ENCODE assay signal across 8 cellular contexts in genomic region chr17:63696381-63696961, GRCh38. TPM values are rescaled to one million over a fixed set of nuclear protein-coding genes. Genes with fewer than 3 reads are reported as not detected.
DNase-seq lines count a peak whose midpoint lies in the region; ATAC-seq, FAIRE-seq and TF ChIP-seq lines count a peak whose summit lies in the region.

No MANE protein-coding gene starts in this region.

- H3K18ac ChIP-seq in mesendoderm (ENCODE audit: low read length), result no peak overlapping the region

- no peak overlapping the region for H3K23ac ChIP-seq in mesendoderm (ENCODE audit: low read length)

- H3K56ac ChIP-seq in mesendoderm (ENCODE audit: low read length), result peak overlapping the region; percentile 49

- peak; percentile 95 for FAIRE-seq in GM12891 (lab: Jason Lieb, UNC)

- H3K79me1 ChIP-seq in mesendoderm (ENCODE audit: low read length), result peaks cover 15% of the 10 kb centered on the region

- WGBS in mesendoderm (ENCODE audit: extremely low coverage, insufficient coverage, low lambda C conversion rate), result no CpG with 5 or more reads among the region's 9 CpGs

- peak; percentile 12 for TF ChIP-seq CTCF in MCF 10A (IDR thresholded peaks at IDR 0.05; ENCODE audit: unreplicated experiment)

- intact Hi-C loops in MCF 10A (cut with micrococcal nuclease), result no loop called here

- POLR2A ChIA-PET in MCF 10A (lab: Yijun Ruan, JAX), result interaction anchor here (0.6 kb wide), 1 partner anchor 100 kb away, joined by 3 read pairs; no protein-coding TSS in a partner anchor

- CTCF ChIA-PET in MCF 10A (lab: Yijun Ruan, JAX), result interaction anchor here (1.0 kb wide), 1 partner anchor 25 kb away, joined by 3 read pairs; no protein-coding TSS in a partner anchor

- H3K4ac ChIP-seq in mesendoderm (ENCODE audit: low read depth, low read length), result no peak overlapping the region

- H4K5ac ChIP-seq in mesendoderm (ENCODE audit: low read length), result no peak overlapping the region

- H2AK5ac ChIP-seq in mesendoderm (ENCODE audit: low read length), result no peak overlapping the region

- no peak overlapping the region for H2BK15ac ChIP-seq in mesendoderm (replicated peaks; ENCODE audit: low read depth)

- H3K9me3 Mint-ChIP-seq in MCF 10A (ENCODE audit: unreplicated experiment), result no peaks in the 10 kb centered on the region

- peaks cover 10% of the 10 kb centered on the region for H3K36me3 ChIP-seq in mesendoderm (ENCODE audit: control insufficient read depth, insufficient read depth, low read length)

- H3K4me3 Mint-ChIP-seq in MCF 10A (ENCODE audit: unreplicated experiment), result no peak overlapping the region

- no peak overlapping the region for H2BK5ac ChIP-seq in mesendoderm (ENCODE audit: low read length)

- DNase-seq in AG08396 (ENCODE audit: low spot score), result peak; percentile 61
- no peak for DNase-seq in GM12891 (ENCODE audit: insufficient read length, low spot score)
- peak; percentile 36 for DNase-seq in RKO (ENCODE audit: low spot score)
- DNase-seq in MCF 10A (ENCODE audit: unreplicated experiment), result peak; percentile 31
- peak; percentile 94 for DNase-seq in mesendoderm
- DNase-seq in NK-92 (lab: John Stamatoyannopoulos, UW; ENCODE audit: unreplicated experiment), result no peak
- no peak for DNase-seq in amniotic stem cell (lab: John Stamatoyannopoulos, UW)

- no peak overlapping the region for H3K4me2 ChIP-seq in mesendoderm (ENCODE audit: low read length)

- no peak overlapping the region for H4K8ac ChIP-seq in mesendoderm (ENCODE audit: low read depth, low read length)

- BruUV-seq in MCF 10A (replicated peaks; lab: Mats Ljungman, UMichigan), result no TSS peak

- no peaks in the 10 kb centered on the region for H3K27me3 Mint-ChIP-seq in MCF 10A (ENCODE audit: insufficient read depth, unreplicated experiment)

- peaks cover 13% of the 10 kb centered on the region for H3K79me2 ChIP-seq in mesendoderm (ENCODE audit: control insufficient read depth, insufficient read depth, low read length)

- no peak for ATAC-seq in GM21619 (IDR thresholded peaks at IDR 0.05; ENCODE audit: unreplicated experiment)

- no peaks in the 10 kb centered on the region for H3K4me1 Mint-ChIP-seq in MCF 10A (ENCODE audit: insufficient read depth, unreplicated experiment)

- H3K27ac Mint-ChIP-seq in MCF 10A (ENCODE audit: low read depth, unreplicated experiment), result no peak overlapping the region

- H3K4me3 ChIP-seq in mesendoderm (ENCODE audit: low read length), result no peak overlapping the region

- H3K27ac ChIP-seq in mesendoderm (ENCODE audit: low read depth, low read length), result no peak overlapping the region

- H3K27me3 ChIP-seq in mesendoderm (ENCODE audit: insufficient read depth, low read length, poor library complexity), result no peaks in the 10 kb centered on the region

- H3K4me1 ChIP-seq in mesendoderm (ENCODE audit: control insufficient read depth, low read depth, low read length), result peaks cover 10% of the 10 kb centered on the region

- no peak; the same call in 1 of the 2 replicates for TF ChIP-seq POLR2A in GM12891 (IDR thresholded peaks at IDR 0.05; ENCODE audit: low read depth, low read length)

- peaks cover 24% of the 10 kb centered on the region for H3K36me3 Mint-ChIP-seq in MCF 10A (ENCODE audit: insufficient read depth, unreplicated experiment)

- no peak overlapping the region for H2BK120ac ChIP-seq in mesendoderm (ENCODE audit: low read depth, low read length)

- H3K9ac ChIP-seq in mesendoderm (ENCODE audit: low read length), result no peak overlapping the region

TF ChIP-seq in GM12891, 5 proteins besides CTCF, POLR2A, EP300 and RAD21:
- TF ChIP-seq POLR2AphosphoS5 (IDR thresholded peaks at IDR 0.05; ENCODE audit: low read depth, low read length) (0 out of 2 replicates have a peak, but pooled peaks have one; percentile 24), POU2F2 (IDR thresholded peaks at IDR 0.05; ENCODE audit: low read depth, low read length) (peak; percentile 62; the same call in 1 of the 2 replicates), TAF1 (IDR thresholded peaks at IDR 0.05; ENCODE audit: low read depth, low read length) (no peak), SPI1 (IDR thresholded peaks at IDR 0.05; ENCODE audit: low read depth, low read length) (no peak), PAX5 (IDR thresholded peaks at IDR 0.05; ENCODE audit: insufficient read depth, low read length, severe bottlenecking) (no peak)

RNA-seq across cellular contexts. Expression of gene LIMD2, which starts 3.5 kb away (rescaled TPM):
- polyA plus RNA-seq in GM12891 (2012; ENCODE audit: low read depth, missing spikeins), result 184 TPM
- total RNA-seq in MCF 10A (2022), result 0.56 and 0.93 TPM in 2 replicates
- polyA plus RNA-seq in mesendoderm (2013, experiment 1 of 2), result 60.1 TPM
- polyA plus RNA-seq in mesendoderm (2013, experiment 2 of 2), result 59.0 TPM

RNA-seq across cellular contexts. Expression of gene STRADA, which starts 45.1 kb away (rescaled TPM):
- 39.0 TPM for polyA plus RNA-seq in GM12891 (2012; ENCODE audit: low read depth, missing spikeins)
- total RNA-seq in MCF 10A (2022), result 36.5 and 36.6 TPM in 2 replicates
- 16.7 TPM for polyA plus RNA-seq in mesendoderm (2013, experiment 1 of 2)
- 16.2 TPM for polyA plus RNA-seq in mesendoderm (2013, experiment 2 of 2)

Comparison
In these comparisons a context has a peak if more than half of its experiments do, and no peak if none do; other contexts are left out.
1. DNase-seq: peak in AG08396 (single experiment), RKO (single experiment), MCF 10A (single experiment) and mesendoderm (single experiment); none in GM12891 (single experiment), NK-92 (single experiment) and amniotic stem cell (single experiment).